In genomic region chr9:113219186-113219936, GRCh38 we compare ENCODE assay signal across 8 cellular contexts. TPM values are rescaled to one million over a fixed set of nuclear protein-coding genes. Genes with fewer than 3 reads are reported as not detected.
DNase-seq lines count a peak whose midpoint lies in the region; ATAC-seq and TF ChIP-seq lines count a peak whose summit lies in the region.

No MANE protein-coding gene starts in this region.

- no peak overlapping the region for H2AFZ ChIP-seq in H9 (ENCODE audit: low read length)

- no peak overlapping the region for H2AK5ac ChIP-seq in H9 (ENCODE audit: insufficient read length, low read length)

- no peak overlapping the region for H3K27ac ChIP-seq in H9 (ENCODE audit: insufficient read length, low read depth, low read length)
- peak overlapping the region in 1 of 4 donors; percentile 50 for H3K27ac ChIP-seq in esophagus muscularis mucosa (replicated peaks in 1 of 4)
- peak overlapping the region; percentile 37 to 95 (median 92) for H3K27ac ChIP-seq in transverse colon

- H3K79me2 ChIP-seq in H9 (ENCODE audit: insufficient read depth, low read length), result peaks cover 15% of the 10 kb centered on the region

- H3K4ac ChIP-seq in H9 (ENCODE audit: low read depth, low read length), result no peak overlapping the region

- H3K4me2 ChIP-seq in H9 (ENCODE audit: insufficient read depth, insufficient read length, low read length), result peak overlapping the region; percentile 99

- no peak for TF ChIP-seq EP300 in esophagus muscularis mucosa (IDR thresholded peaks at IDR 0.05)
- TF ChIP-seq EP300 in transverse colon (IDR thresholded peaks at IDR 0.05; ENCODE audit: low read depth), result no peak

- H3K4me3 ChIP-seq in NB4 (ENCODE audit: low read depth, low read length) (peak overlapping the region; percentile 85), esophagus muscularis mucosa (peak overlapping the region in 3 of 4 donors; percentile 7 to 89 (median 65)), transverse colon (peak overlapping the region in 1 of 4 donors; percentile 95)

- H4K5ac ChIP-seq in H9 (ENCODE audit: insufficient read length, low read depth, low read length), result no peak overlapping the region

- TF ChIP-seq CTCF in H9 (conservative IDR thresholded peaks at IDR 0.05), result no peak
- no peak for TF ChIP-seq CTCF in NB4 (IDR thresholded peaks at IDR 0.05; ENCODE audit: low read depth, low read length)
- no peak for TF ChIP-seq CTCF in esophagus muscularis mucosa (IDR thresholded peaks at IDR 0.05)
- TF ChIP-seq CTCF in transverse colon (IDR thresholded peaks at IDR 0.05), result no peak

- H3K4me1 ChIP-seq in H9 (ENCODE audit: insufficient read depth, low read length) (peaks cover 6% of the 10 kb centered on the region; the same call in 1 of the 2 replicates), esophagus muscularis mucosa (peaks cover 29 to 60% (median 50%) of the 10 kb centered on the region in 4 donors), transverse colon (peaks cover 17 to 46% (median 31%) of the 10 kb centered on the region in 4 donors)

- in situ Hi-C loops in transverse colon (cut with MboI; ENCODE audit: low pct_ligation_motif_present in 1 of 4, low pct_unique_long_range_greater_than_20kb in 1 of 4, low sequenced_read_pairs in 3 of 4), result no loop called here

- no peak overlapping the region for H3K27ac Mint-ChIP-seq in H9

- H2BK15ac ChIP-seq in H9 (ENCODE audit: low read depth, low read length), result no peak overlapping the region

- peak; percentile 34 for ATAC-seq in GM18505 (IDR thresholded peaks at IDR 0.05; ENCODE audit: unreplicated experiment)

- no CpG with 5 or more reads among the region's 3 CpGs for WGBS in H9 (ENCODE audit: extremely low coverage, insufficient read length, low lambda C conversion rate)
- WGBS in esophagus muscularis mucosa, result 57% methylated on average over 3 of the region's 3 CpGs
- 36 to 57% methylated on average over 3 of the region's 3 CpGs for WGBS in transverse colon (ENCODE audit: low coverage in 1 of 2), 2 donors

- no peak for TF ChIP-seq POLR2A in GM18505 (IDR thresholded peaks at IDR 0.05; ENCODE audit: borderline replicate concordance, extremely low read depth, insufficient read depth, insufficient read length)
- TF ChIP-seq POLR2A in NB4 (IDR thresholded peaks at IDR 0.05; ENCODE audit: extremely low read depth, insufficient read length), result no peak
- TF ChIP-seq POLR2A in esophagus muscularis mucosa (IDR thresholded peaks at IDR 0.05; ENCODE audit: low read depth), result no peak
- no peak for TF ChIP-seq POLR2A in transverse colon (IDR thresholded peaks at IDR 0.05)

- H3K36me3 ChIP-seq in esophagus muscularis mucosa, result no peaks in the 10 kb centered on the region
- H3K36me3 ChIP-seq in transverse colon, result no peaks in the 10 kb centered on the region

- peaks cover 22 to 27% of the 10 kb centered on the region in 2 experiments for H3K4me1 Mint-ChIP-seq in H9

- H4K8ac ChIP-seq in H9 (replicated peaks; ENCODE audit: insufficient read length, low read depth, low read length), result no peak overlapping the region

- H3K18ac ChIP-seq in H9 (ENCODE audit: insufficient read length, low read depth, low read length), result no peak overlapping the region

- H4K91ac ChIP-seq in H9 (ENCODE audit: insufficient read length, low read depth, low read length), result no peak overlapping the region

- no peak overlapping the region for H3K56ac ChIP-seq in H9 (ENCODE audit: insufficient read length, low read depth, low read length)

- H3K9me3 Mint-ChIP-seq in H9, result no peaks in the 10 kb centered on the region; a peak in 1 of 5 replicates

- H3K27me3 ChIP-seq in H9 (ENCODE audit: insufficient read depth, low read length), result no peaks in the 10 kb centered on the region
- no peaks in the 10 kb centered on the region for H3K27me3 ChIP-seq in esophagus muscularis mucosa
- H3K27me3 ChIP-seq in transverse colon, result no peaks in the 10 kb centered on the region

- H3K14ac ChIP-seq in H9 (ENCODE audit: insufficient read depth, low read length), result no peak overlapping the region

- peaks cover 3% of the 10 kb centered on the region for H3K79me1 ChIP-seq in H9 (ENCODE audit: insufficient read depth, low read depth, low read length, poor library complexity, severe bottlenecking)

- H2BK20ac ChIP-seq in H9 (ENCODE audit: low read depth, low read length, poor library complexity, severe bottlenecking), result no peak overlapping the region

- no peaks in the 10 kb centered on the region for H3K36me3 Mint-ChIP-seq in H9 (ENCODE audit: insufficient read depth in 1 of 3, low read depth in 3 of 3)

- no peak overlapping the region for H2BK12ac ChIP-seq in H9 (ENCODE audit: insufficient read length, low read depth, low read length)

- no peaks in the 10 kb centered on the region for H4K20me1 ChIP-seq in H9 (ENCODE audit: control insufficient read depth, insufficient read depth, insufficient read length)

- H3K9ac ChIP-seq in H9 (ENCODE audit: extremely low read depth, insufficient read length, low read length), result no peak overlapping the region

- H2BK5ac ChIP-seq in H9 (ENCODE audit: insufficient read length, low read length), result no peak overlapping the region

- H3K9me3 ChIP-seq in H9 (ENCODE audit: control insufficient read depth, low read depth, low read length) (no peaks in the 10 kb centered on the region), esophagus muscularis mucosa (no peaks in the 10 kb centered on the region), transverse colon (no peaks in the 10 kb centered on the region)

- no peaks in the 10 kb centered on the region for H3K27me3 Mint-ChIP-seq in H9 (ENCODE audit: low read depth)

- peak overlapping the region; percentile 97 to 98 for H3K4me3 Mint-ChIP-seq in H9

- no peak overlapping the region for H2BK120ac ChIP-seq in H9 (ENCODE audit: low read depth, low read length, poor library complexity, severe bottlenecking)

- intact Hi-C loops in esophagus muscularis mucosa (cut with DNase I), result no loop called here
- intact Hi-C loops in transverse colon (cut with DNase I; ENCODE audit: low total_unique reads), result no loop called here

- DNase-seq in H9, result no peak
- peak; percentile 52 for DNase-seq in NB4 (ENCODE audit: low read depth)
- no peak for DNase-seq in esophagus muscularis mucosa (ENCODE audit: extremely low spot score)
- DNase-seq in transverse colon, result no peak
- no peak for DNase-seq in NCI-H748 treated with DMSO at 0.1 percent for 48 hours (lab: John Stamatoyannopoulos, UW)
- DNase-seq in NCI-H2196 treated with DMSO at 0.1 percent for 48 hours (lab: John Stamatoyannopoulos, UW; ENCODE audit: unreplicated experiment), result no peak
- DNase-seq in NCI-H1694 (lab: John Stamatoyannopoulos, UW), result no peak

- peaks cover 12% of the 10 kb centered on the region for H3K23me2 ChIP-seq in H9 (ENCODE audit: insufficient read length, low read depth, low read length, poor library complexity, severe bottlenecking)

- H3T11ph ChIP-seq in H9 (ENCODE audit: low read length), result no peak overlapping the region

- no peak overlapping the region for H3K23ac ChIP-seq in H9 (ENCODE audit: insufficient read length, low read depth, low read length)

RNA-seq across cellular contexts. Expression of gene FKBP15, which starts 1.7 kb away (rescaled TPM):
- total RNA-seq in H9 (2021) (18.5 and 19.3 TPM in 2 replicates), esophagus muscularis mucosa (10 to 100 TPM; 18.1 to 23.0 (median 20.6) TPM), transverse colon (10 to 100 TPM; 21.4 to 33.8 (median 23.3) TPM)

RNA-seq across cellular contexts. Expression of gene SLC31A1, which starts 2.0 kb away (rescaled TPM):
- total RNA-seq in H9 (2021) (34.4 and 34.8 TPM in 2 replicates), esophagus muscularis mucosa (10 to 100 TPM in 1 of 4 donors, 1 to 10 TPM in 3; 8.3 to 10.8 (median 8.9) TPM), transverse colon (10 to 100 TPM in 2 of 4 donors, 1 to 10 TPM in 2; 5.8 to 36.2 (median 15.4) TPM)

RNA-seq across cellular contexts. Expression of gene CDC26, which starts 56.0 kb away (rescaled TPM):
- total RNA-seq in H9 (2021) (37.8 and 38.6 TPM in 2 replicates), esophagus muscularis mucosa (10 to 100 TPM; 41.5 to 77.2 (median 48.5) TPM), transverse colon (10 to 100 TPM; 15.7 to 43.8 (median 30.8) TPM)

RNA-seq across cellular contexts. Expression of gene PRPF4, which starts 56.1 kb away (rescaled TPM):
- total RNA-seq in H9 (2021) (48.5 and 49.8 TPM in 2 replicates), esophagus muscularis mucosa (10 to 100 TPM; 12.0 to 18.1 (median 16.3) TPM), transverse colon (10 to 100 TPM in 2 of 4 donors, 1 to 10 TPM in 2; 5.0 to 13.7 (median 9.6) TPM)
